Comparison of ENCODE assay signal across 11 cellular contexts in the genomic region with DNA sequence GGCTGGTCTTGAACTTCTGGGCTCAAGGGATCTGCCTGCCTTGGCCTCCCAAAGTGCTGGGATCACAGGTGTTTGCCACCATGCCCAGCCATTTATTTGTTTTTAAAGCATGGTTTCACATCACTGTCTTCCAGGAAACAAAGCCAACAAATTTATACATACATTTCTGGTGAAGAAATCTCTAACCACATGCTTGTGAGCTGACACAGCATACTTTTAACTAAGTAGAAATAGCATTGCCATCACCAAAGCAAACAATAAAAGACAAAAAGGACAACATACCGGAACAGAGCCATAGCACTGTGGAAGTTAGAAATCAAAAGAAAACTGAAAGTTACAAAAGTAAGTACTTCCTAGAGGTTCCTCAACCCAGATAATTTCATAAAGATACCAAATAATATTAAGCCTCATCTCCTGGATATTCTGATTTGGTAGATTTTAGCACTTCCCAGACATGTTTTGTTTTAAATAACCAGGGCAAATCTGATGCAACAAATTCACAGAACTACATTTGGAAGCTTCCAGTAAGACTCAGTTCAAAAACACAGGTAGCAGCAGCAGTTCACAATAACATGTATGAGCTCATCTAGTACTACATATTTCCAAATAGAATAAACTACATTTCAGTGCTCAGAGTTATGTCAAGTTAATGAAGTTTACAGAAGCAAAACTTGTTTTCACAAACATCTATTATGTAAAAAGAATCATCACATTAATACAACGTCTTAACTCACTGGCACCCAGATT.
A peak's percentile ranks its signal among the peaks of the same experiment; 100 is the strongest.
DNase-seq lines count a peak whose midpoint lies in the region; ATAC-seq and TF ChIP-seq lines count a peak whose summit lies in the region.
"Had no signal": no experiment of that assay in that cellular context is flagged by ENCODE, and none has a peak within 500 bp of the region (broad histone marks: within the 10 kb centered on the region; RNA-seq: fewer than 3 reads in every experiment).

No MANE protein-coding gene starts in this region.

- peak overlapping the region; percentile 25 for H3K4me3 ChIP-seq in AG10803 (ENCODE audit: low read length)
- H3K4me3 ChIP-seq in lower lobe of right lung: no peak overlapping the region
- H3K4me3 ChIP-seq: coronary artery had no signal

- no peak overlapping the region for H3K27ac ChIP-seq in lower lobe of right lung
- H3K27ac ChIP-seq: HL-60 had no signal

- DNase-seq in AG10803 (ENCODE audit: low read depth) (peak; percentile 91), H4 (ENCODE audit: low spot score) (peak; percentile 43), astrocyte of the hippocampus (ENCODE audit: low read depth, low spot score) (peak; percentile 80), lower lobe of right lung (no peak), SW480 (ENCODE audit: low spot score) (no peak), AML-193 (lab: John Stamatoyannopoulos, UW) (no peak), DMS153 (lab: John Stamatoyannopoulos, UW) (no peak)
- DNase-seq in activated CD8-positive, alpha-beta memory T cell treated with anti-CD3 and anti-CD28 coated beads for 24 hours: no peak
- DNase-seq: NCI-H510A treated with DMSO at 0.1 percent for 48 hours had no signal

- peaks cover 10% of the 10 kb centered on the region for H3K36me3 ChIP-seq in lower lobe of right lung

- TF ChIP-seq CTCF in AG10803 (conservative IDR thresholded peaks at IDR 0.05; ENCODE audit: low read length): no peak
- no peak for TF ChIP-seq CTCF in lower lobe of right lung (IDR thresholded peaks at IDR 0.05)

- peak; percentile 62 to 78 for ATAC-seq in lower lobe of right lung

- no peaks in the 10 kb centered on the region for H3K9me3 ChIP-seq in lower lobe of right lung

- H3K4me1 ChIP-seq in lower lobe of right lung: peaks cover 3% of the 10 kb centered on the region

- no peaks in the 10 kb centered on the region for H3K27me3 ChIP-seq in lower lobe of right lung (ENCODE audit: low read depth)

- intact Hi-C loops in lower lobe of right lung (cut with DNase I): no loop called here

Comparison
In these comparisons a context has a peak if more than half of its experiments do, and no peak if none do; other contexts are left out.
1. DNase-seq: peak in AG10803 (single experiment), H4 (single experiment) and astrocyte of the hippocampus (single experiment); none in lower lobe of right lung (single experiment), SW480 (single experiment), AML-193 (0 of 2), activated CD8-positive, alpha-beta memory T cell treated with anti-CD3 and anti-CD28 coated beads for 24 hours (single experiment) and DMS153 (single experiment).